Comparison of ENCODE assay signal across 8 cellular contexts in the genomic region with DNA sequence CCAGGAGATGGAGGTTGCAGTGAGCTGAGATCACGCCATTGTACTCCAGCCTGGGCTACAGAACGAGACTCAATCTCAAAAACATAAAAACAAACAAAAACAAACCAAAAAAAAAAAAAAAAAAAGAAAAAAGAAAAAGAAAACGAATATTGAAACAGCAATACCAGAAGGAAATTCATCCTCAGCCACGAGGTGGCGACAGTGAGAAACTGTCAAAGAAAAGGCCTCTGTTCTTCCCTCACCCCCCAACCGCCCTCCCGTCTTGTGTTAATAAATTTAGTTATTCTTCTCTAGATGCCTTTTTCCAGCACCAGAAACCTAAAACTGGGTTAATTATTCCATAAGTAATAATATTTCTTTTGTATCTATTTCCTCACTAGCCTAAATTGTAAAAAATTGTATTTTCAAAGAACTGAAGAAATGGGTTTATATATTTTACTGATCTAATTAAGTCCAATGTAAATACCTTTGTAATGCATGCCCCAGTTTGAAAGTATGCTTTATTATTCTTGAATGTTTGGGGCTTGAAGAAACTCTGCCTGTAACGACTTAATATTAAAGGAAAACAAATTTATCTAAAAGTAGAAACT. TPM values are rescaled to one million over a fixed set of nuclear protein-coding genes. Genes with fewer than 3 reads are reported as not detected.
DNase-seq lines count a peak whose midpoint lies in the region; ATAC-seq and TF ChIP-seq lines count a peak whose summit lies in the region.

No MANE protein-coding gene starts in this region.

- intact Hi-C loops in left ventricle myocardium inferior (cut with micrococcal nuclease) = no loop called here
- intact Hi-C loops in Right ventricle myocardium inferior (cut with DNase I) = no loop called here

- H3K4me3 ChIP-seq in left ventricle myocardium inferior (no peak overlapping the region), Loucy (ENCODE audit: low read length, poor library complexity, severe bottlenecking) (no peak overlapping the region), fibroblast of mammary gland (ENCODE audit: control insufficient read depth, low read depth, low read length) (no peak overlapping the region)

- H3K9ac ChIP-seq in Loucy (ENCODE audit: low read depth, low read length, poor library complexity, severe bottlenecking) = no peak overlapping the region

- DNase-seq in left ventricle myocardium inferior (no peak), Right ventricle myocardium inferior (ENCODE audit: missing footprints) (no peak), fibroblast of mammary gland (ENCODE audit: low read depth) (peak; percentile 23), cortex of kidney (lab: John Stamatoyannopoulos, UW) (no peak)
- DNase-seq in activated CD8-positive, alpha-beta memory T cell treated with anti-CD3 and anti-CD28 coated beads for 4 hours (ENCODE audit: low read depth in 2 of 2) = peak; percentile 5 to 6
- DNase-seq in stimulated activated CD4-positive, alpha-beta T cell treated with anti-CD3 and anti-CD28 coated beads, Interleukin-1b, Interleukin-23, amount 100 ng/mL, for 48 hours = peak; percentile 39

- H3K27ac ChIP-seq in left ventricle myocardium inferior (replicated peaks) = no peak overlapping the region

- H3K36me3 ChIP-seq in left ventricle myocardium inferior = no peaks in the 10 kb centered on the region
- H3K36me3 ChIP-seq in Loucy (ENCODE audit: insufficient read depth, low read length) = no peaks in the 10 kb centered on the region

- no peaks in the 10 kb centered on the region for H3K9me2 ChIP-seq in Loucy (replicated peaks; ENCODE audit: low read depth, low read length)

- H3K4me2 ChIP-seq in Loucy (ENCODE audit: low read depth, low read length, poor library complexity, severe bottlenecking) = no peak overlapping the region

- peak; percentile 38 for TF ChIP-seq CTCF in left ventricle myocardium inferior (IDR thresholded peaks at IDR 0.05; ENCODE audit: borderline replicate concordance)
- TF ChIP-seq CTCF in Loucy (conservative IDR thresholded peaks at IDR 0.05; ENCODE audit: low read length) = peak; percentile 64
- peak; percentile 45 for TF ChIP-seq CTCF in fibroblast of mammary gland (conservative IDR thresholded peaks at IDR 0.05; ENCODE audit: control insufficient read depth, insufficient read depth, low read depth, low read length)

- no peak overlapping the region for H2AFZ ChIP-seq in Loucy (ENCODE audit: low read length)

- ATAC-seq in Right ventricle myocardium inferior = no peak
- ATAC-seq in HG02571 (IDR thresholded peaks at IDR 0.05; ENCODE audit: unreplicated experiment) = no peak

- H4K20me1 ChIP-seq in Loucy (ENCODE audit: insufficient read depth, low read length, poor library complexity, severe bottlenecking) = no peaks in the 10 kb centered on the region

- H3K9me3 ChIP-seq in left ventricle myocardium inferior (replicated peaks) (peaks cover 33% of the 10 kb centered on the region), Loucy (ENCODE audit: insufficient read depth, low read depth, low read length) (no peaks in the 10 kb centered on the region)

- H3K27me3 ChIP-seq in left ventricle myocardium inferior (ENCODE audit: low read depth) = no peaks in the 10 kb centered on the region
- H3K27me3 ChIP-seq in Loucy (ENCODE audit: insufficient read depth, low read length, poor library complexity, severe bottlenecking) = no peaks in the 10 kb centered on the region

- H3K4me1 ChIP-seq in left ventricle myocardium inferior (no peaks in the 10 kb centered on the region), Loucy (ENCODE audit: insufficient read depth, low read length, poor library complexity, severe bottlenecking) (no peaks in the 10 kb centered on the region)

- H3F3A ChIP-seq in Loucy (ENCODE audit: low read depth) = no peaks in the 10 kb centered on the region

- H3K79me2 ChIP-seq in Loucy (ENCODE audit: insufficient read depth, low read length) = no peaks in the 10 kb centered on the region

RNA-seq across cellular contexts. Expression of gene LIG4, which starts 38.6 kb away (rescaled TPM):
- total RNA-seq in left ventricle myocardium inferior = 8.1 TPM
- total RNA-seq in Right ventricle myocardium inferior = 7.8 TPM

RNA-seq across cellular contexts. Expression of gene ABHD13, which starts 41.4 kb away (rescaled TPM):
- total RNA-seq in left ventricle myocardium inferior (5.1 TPM), Right ventricle myocardium inferior (4.9 TPM)

Comparison
In these comparisons a context has a peak if more than half of its experiments do, and no peak if none do; other contexts are left out.
1. DNase-seq: peak in activated CD8-positive, alpha-beta memory T cell treated with anti-CD3 and anti-CD28 coated beads for 4 hours (2 of 2), fibroblast of mammary gland (single experiment) and stimulated activated CD4-positive, alpha-beta T cell treated with anti-CD3 and anti-CD28 coated beads, Interleukin-1b, Interleukin-23, amount 100 ng/mL, for 48 hours (single experiment); none in left ventricle myocardium inferior (single experiment), Right ventricle myocardium inferior (single experiment) and cortex of kidney (single experiment).
2. Peak in every context shown above with its lines, with median percentiles within 50 percentile points of each other: CTCF ChIP-seq.